8 cellular contexts compared by ENCODE assay signal in genomic region chr9:33676184-33676745, GRCh38.
DNase-seq lines count a peak whose midpoint lies in the region; ATAC-seq, FAIRE-seq and TF ChIP-seq lines count a peak whose summit lies in the region.
"Not testable (repeated sequence)": the region's sequence is repeated elsewhere in the genome, so short reads cannot be mapped to it uniquely, and the experiment has no call there.

No MANE protein-coding gene starts in this region.

- not testable (repeated sequence) for ATAC-seq in activated naive CD8-positive, alpha-beta T cell treated with anti-CD3 and anti-CD28 coated beads, Interleukin-2, amount 50 U/mL, for 24 hours; thoracic aorta (ENCODE audit: insufficient number of reproducible peaks, low FRiP score, low read depth)

- CTCF ChIA-PET in SK-N-SH (lab: Yijun Ruan, JAX): interaction anchor here (0.8 to 3.2 kb wide), 4 partner anchors 45 to 161 kb away, joined by 3 to 19 read pairs (median 8); no protein-coding TSS in a partner anchor

- not testable (repeated sequence) for H3K4me1 Mint-ChIP-seq in activated naive CD8-positive, alpha-beta T cell treated with anti-CD3 and anti-CD28 coated beads, Interleukin-2, amount 50 U/mL, for 24 hours
- H3K4me1 Mint-ChIP-seq in osteocyte (ENCODE audit: unreplicated experiment): peaks cover 11% of the 10 kb centered on the region

- not testable (repeated sequence) for TF ChIP-seq EP300 in SK-N-SH (IDR thresholded peaks at IDR 0.05; ENCODE audit: borderline replicate concordance in 1 of 2, low read depth in 1 of 2, low read length in 1 of 2)

- not testable (repeated sequence) for TF ChIP-seq CTCF in D721Med (IDR thresholded peaks at IDR 0.05; ENCODE audit: insufficient read depth, missing control alignments); MM.1S (IDR thresholded peaks at IDR 0.05; ENCODE audit: low read length); SK-N-SH (IDR thresholded peaks at IDR 0.05); epithelial cell of proximal tubule (conservative IDR thresholded peaks at IDR 0.05; ENCODE audit: low read depth, low read length); kidney epithelial cell (IDR thresholded peaks at IDR 0.05; ENCODE audit: insufficient read depth, low read length, poor library complexity, severe bottlenecking); osteocyte (IDR thresholded peaks at IDR 0.05); thoracic aorta (IDR thresholded peaks at IDR 0.05)

- H3K27ac ChIP-seq in MM.1S (ENCODE audit: low read length); thoracic aorta: not testable (repeated sequence)
- peak overlapping the region; percentile 81 to 93 for H3K27ac ChIP-seq in SK-N-SH (ENCODE audit: low read depth in 2 of 2, low read length in 1 of 2)

- POLR2A ChIA-PET in SK-N-SH (lab: Yijun Ruan, JAX): interaction anchor here (1.8 kb wide), 1 partner anchor 52 kb away, joined by 6 read pairs; no protein-coding TSS in a partner anchor

- not testable (repeated sequence) for H3K36me3 Mint-ChIP-seq in activated naive CD8-positive, alpha-beta T cell treated with anti-CD3 and anti-CD28 coated beads, Interleukin-2, amount 50 U/mL, for 24 hours (ENCODE audit: low read depth); osteocyte (ENCODE audit: unreplicated experiment)

- H3K27me3 Mint-ChIP-seq in activated naive CD8-positive, alpha-beta T cell treated with anti-CD3 and anti-CD28 coated beads, Interleukin-2, amount 50 U/mL, for 24 hours: peaks cover 75% of the 10 kb centered on the region
- H3K27me3 Mint-ChIP-seq in osteocyte (ENCODE audit: unreplicated experiment): peaks cover 49% of the 10 kb centered on the region

- H3K4me2 ChIP-seq in MM.1S (ENCODE audit: low read depth, low read length) (peak overlapping the region; percentile 76; the same call in 1 of the 2 replicates), SK-N-SH (peak overlapping the region; percentile 82)

- H3K4me3 ChIP-seq in MM.1S (ENCODE audit: low read length) (peak overlapping the region; percentile 61), SK-N-SH (ENCODE audit: low read depth in 2 of 2, low read length in 1 of 2) (peak overlapping the region; percentile 60 to 74), epithelial cell of proximal tubule (ENCODE audit: low read depth, low read length) (peak overlapping the region; percentile 42), kidney epithelial cell (ENCODE audit: low read depth, low read length) (peak overlapping the region; percentile 42), thoracic aorta (peak overlapping the region; percentile 76)

- not testable (repeated sequence) for H3K4me1 ChIP-seq in MM.1S (ENCODE audit: low read length); SK-N-SH (ENCODE audit: control insufficient read depth in 1 of 2, insufficient read depth in 2 of 2, low read depth in 1 of 2, low read length in 1 of 2); thoracic aorta (ENCODE audit: control insufficient read depth in 1 of 2, low read depth in 2 of 2)

- H3K79me2 ChIP-seq in MM.1S (ENCODE audit: low read length); SK-N-SH (ENCODE audit: insufficient read depth): not testable (repeated sequence)

- peak overlapping the region; percentile 84 for H3K4me3 Mint-ChIP-seq in activated naive CD8-positive, alpha-beta T cell treated with anti-CD3 and anti-CD28 coated beads, Interleukin-2, amount 50 U/mL, for 24 hours
- H3K4me3 Mint-ChIP-seq in osteocyte (ENCODE audit: unreplicated experiment): peak overlapping the region; percentile 87

- H2AFZ ChIP-seq in MM.1S (ENCODE audit: low read length): peak overlapping the region; percentile 69
- H2AFZ ChIP-seq in SK-N-SH (ENCODE audit: low read depth): peak overlapping the region; percentile 98

- H3K9ac ChIP-seq in MM.1S (ENCODE audit: low read length): peak overlapping the region; percentile 33; the same call in 1 of the 2 replicates
- H3K9ac ChIP-seq in SK-N-SH: peak overlapping the region; percentile 75; the same call in 1 of the 2 replicates

- not testable (repeated sequence) for H3K9me2 ChIP-seq in MM.1S (replicated peaks; ENCODE audit: insufficient read depth, low read length); SK-N-SH

- H3K36me3 ChIP-seq in MM.1S (replicated peaks; ENCODE audit: insufficient read depth, low read length); SK-N-SH (replicated peaks in 1 of 2; ENCODE audit: control insufficient read depth in 1 of 2, insufficient read depth in 2 of 2, low read length in 1 of 2); kidney epithelial cell (ENCODE audit: control insufficient read depth, insufficient read depth, low read length); thoracic aorta: not testable (repeated sequence)

- not testable (repeated sequence) for H3K9me3 ChIP-seq in MM.1S (replicated peaks; ENCODE audit: insufficient read depth, low read length); SK-N-SH; thoracic aorta

- H4K20me1 ChIP-seq in MM.1S (ENCODE audit: insufficient read depth, low read length); SK-N-SH (ENCODE audit: insufficient read depth): not testable (repeated sequence)

- peak; percentile 91 for FAIRE-seq in D721Med (lab: Jason Lieb, UNC)

- TF ChIP-seq RAD21 in SK-N-SH (IDR thresholded peaks at IDR 0.05; ENCODE audit: low read length): not testable (repeated sequence)

- not testable (repeated sequence) for H3K9me3 Mint-ChIP-seq in activated naive CD8-positive, alpha-beta T cell treated with anti-CD3 and anti-CD28 coated beads, Interleukin-2, amount 50 U/mL, for 24 hours; osteocyte (ENCODE audit: unreplicated experiment)

- not testable (repeated sequence) for H3F3A ChIP-seq in MM.1S (ENCODE audit: insufficient read depth, low read length)
- peaks cover 22% of the 10 kb centered on the region for H3F3A ChIP-seq in SK-N-SH (replicated peaks; ENCODE audit: insufficient read depth)

- DNase-seq in D721Med (ENCODE audit: insufficient read length, low spot score); MM.1S; SK-N-SH; activated naive CD8-positive, alpha-beta T cell treated with anti-CD3 and anti-CD28 coated beads, Interleukin-2, amount 50 U/mL, for 24 hours; epithelial cell of proximal tubule (ENCODE audit: low read depth); kidney epithelial cell (ENCODE audit: low read depth); osteocyte (ENCODE audit: extremely low spot score, unreplicated experiment); thoracic aorta (ENCODE audit: low spot score): not testable (repeated sequence)

- H3K27ac Mint-ChIP-seq in activated naive CD8-positive, alpha-beta T cell treated with anti-CD3 and anti-CD28 coated beads, Interleukin-2, amount 50 U/mL, for 24 hours: not testable (repeated sequence)
- H3K27ac Mint-ChIP-seq in osteocyte (ENCODE audit: unreplicated experiment): peak overlapping the region; percentile 78

- not testable (repeated sequence) for H3K27me3 ChIP-seq in MM.1S (replicated peaks; ENCODE audit: insufficient read depth, low read length); SK-N-SH (ENCODE audit: insufficient read depth); kidney epithelial cell (ENCODE audit: control insufficient read depth, insufficient read depth, low read length); thoracic aorta (replicated peaks; ENCODE audit: insufficient read depth)

- 16% methylated on average over 8 of the region's 8 CpGs for WGBS in SK-N-SH (ENCODE audit: low lambda C conversion rate)
